Comparison of ENCODE assay signal across 9 cellular contexts in the genomic region with DNA sequence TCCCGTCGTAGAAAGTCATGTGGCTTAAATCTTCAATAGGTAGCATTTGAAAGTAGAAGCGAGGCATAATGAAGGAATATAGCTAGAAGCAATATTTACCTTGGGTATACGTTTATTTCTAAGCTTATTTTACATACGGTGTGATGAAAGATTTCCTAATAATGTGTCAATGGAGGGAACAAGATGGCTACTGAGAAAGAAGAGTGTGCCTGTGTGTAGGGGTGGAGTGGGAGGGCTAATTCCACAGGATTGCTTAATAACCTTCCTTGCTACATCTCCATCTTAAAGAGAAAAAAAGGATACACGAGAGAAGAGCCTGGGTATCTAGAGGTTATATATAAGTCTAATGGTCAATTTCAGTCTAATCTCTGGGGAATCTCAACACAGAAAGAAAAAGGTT. TPM values are rescaled to one million over a fixed set of nuclear protein-coding genes. Genes with fewer than 3 reads are reported as not detected.
DNase-seq lines count a peak whose midpoint lies in the region; ATAC-seq and TF ChIP-seq lines count a peak whose summit lies in the region.
"Had no signal": no experiment of that assay in that cellular context is flagged by ENCODE, and none has a peak within 500 bp of the region (broad histone marks: within the 10 kb centered on the region; RNA-seq: fewer than 3 reads in every experiment).

No MANE protein-coding gene starts in this region.

- no peak for TF ChIP-seq POLR2A in stomach (IDR thresholded peaks at IDR 0.05)

- no peaks in the 10 kb centered on the region for H3K36me3 ChIP-seq in stomach

- DNase-seq in T-helper 1 cell (no peak), SKM-1 treated with dmso at 0.1 percent for 144 hours (lab: John Stamatoyannopoulos, UW; ENCODE audit: unreplicated experiment) (peak; percentile 56), fibroblast of villous mesenchyme (ENCODE audit: low read depth) (peak; percentile 88), stomach (no peak)
- DNase-seq in activated CD8-positive, alpha-beta memory T cell treated with anti-CD3 and anti-CD28 coated beads, Interleukin-2, amount 50 U/mL, for 4 hours = no peak

- peaks cover 31% of the 10 kb centered on the region for H3K4me1 Mint-ChIP-seq in T-helper 1 cell treated with Interleukin-12 subunit alpha and Interleukin-12 subunit beta and Interleukin-4 antibody, amounts not matched to agents 30 μg/mL and 1 μg/mL, for 36 hours (ENCODE audit: low read depth)

- TF ChIP-seq CTCF in fibroblast of villous mesenchyme (IDR thresholded peaks at IDR 0.05; ENCODE audit: insufficient read depth, low read depth, low read length) (no peak), stomach (IDR thresholded peaks at IDR 0.05) (no peak)

- H3K4me3 Mint-ChIP-seq in T-helper 1 cell treated with Interleukin-12 subunit alpha and Interleukin-12 subunit beta and Interleukin-4 antibody, amounts not matched to agents 30 μg/mL and 1 μg/mL, for 36 hours = peak overlapping the region; percentile 56

- H3K27me3 ChIP-seq in stomach = no peaks in the 10 kb centered on the region

- intact Hi-C loops in stomach (cut with DNase I; ENCODE audit: low total_unique reads) = no loop called here

- no peaks in the 10 kb centered on the region for H3K27me3 Mint-ChIP-seq in T-helper 1 cell treated with Interleukin-12 subunit alpha and Interleukin-12 subunit beta and Interleukin-4 antibody, amounts not matched to agents 30 μg/mL and 1 μg/mL, for 36 hours (ENCODE audit: low read depth)

- H3K27ac ChIP-seq in stomach = peak overlapping the region in 3 of 5 donors; percentile 91 to 99 (median 99)
- H3K27ac ChIP-seq: 22Rv1 had no signal

- H3K36me3 Mint-ChIP-seq in T-helper 1 cell treated with Interleukin-12 subunit alpha and Interleukin-12 subunit beta and Interleukin-4 antibody, amounts not matched to agents 30 μg/mL and 1 μg/mL, for 36 hours (ENCODE audit: low read depth) = peaks cover 1% of the 10 kb centered on the region

- ATAC-seq in HG03457 (IDR thresholded peaks at IDR 0.05; ENCODE audit: unreplicated experiment) = no peak
- ATAC-seq in GM21825 (IDR thresholded peaks at IDR 0.05; ENCODE audit: unreplicated experiment) = no peak

- peaks cover 6 to 52% (median 27%) of the 10 kb centered on the region in 4 donors for H3K4me1 ChIP-seq in stomach

- H3K27ac Mint-ChIP-seq in T-helper 1 cell treated with Interleukin-12 subunit alpha and Interleukin-12 subunit beta and Interleukin-4 antibody, amounts not matched to agents 30 μg/mL and 1 μg/mL, for 36 hours = no peak overlapping the region

- no peaks in the 10 kb centered on the region for H3K9me3 ChIP-seq in stomach

- 64 to 81% (median 74%) methylated on average over 6 of the region's 6 CpGs for WGBS in stomach, 5 donors

- TF ChIP-seq EP300 in stomach (IDR thresholded peaks at IDR 0.05) = no peak

- no peaks in the 10 kb centered on the region for H3K9me3 Mint-ChIP-seq in T-helper 1 cell treated with Interleukin-12 subunit alpha and Interleukin-12 subunit beta and Interleukin-4 antibody, amounts not matched to agents 30 μg/mL and 1 μg/mL, for 36 hours

- H3K4me3 ChIP-seq in fibroblast of villous mesenchyme (ENCODE audit: low read depth, low read length) = peak overlapping the region; percentile 84
- peak overlapping the region in 2 of 4 donors; percentile 73 to 78 for H3K4me3 ChIP-seq in stomach

RNA-seq across cellular contexts. Expression of a gene that starts 2.0 kb away (rescaled TPM):
- total RNA-seq in fibroblast of villous mesenchyme = 60.6 and 106 TPM in 2 replicates
- total RNA-seq in stomach = 100 to 1,000 TPM in 1 of 5 donors, 10 to 100 TPM in 3, 1 to 10 TPM in 1; 6.1 to 121 (median 24.1) TPM
- 10 to 100 TPM; 15.2 to 21.5 (median 19.7) TPM for polyA plus RNA-seq in stomach

RNA-seq across cellular contexts. Expression of a gene that starts 46.6 kb away (rescaled TPM):
- total RNA-seq in fibroblast of villous mesenchyme (0.97 and 4.3 TPM in 2 replicates), stomach (1 to 10 TPM in 3 of 5 donors, not detected in 2; 1.8 to 3.3 (median 2.0) TPM)
- polyA plus RNA-seq in stomach = under 1 TPM in 2 of 3 donors, not detected in 1; 0.43 to 0.44 TPM

Comparison
In these comparisons a context has a peak if more than half of its experiments do, and no peak if none do; other contexts are left out.
1. DNase-seq: peak in SKM-1 treated with dmso at 0.1 percent for 144 hours (single experiment) and fibroblast of villous mesenchyme (single experiment); none in T-helper 1 cell (0 of 5), stomach (single experiment) and activated CD8-positive, alpha-beta memory T cell treated with anti-CD3 and anti-CD28 coated beads, Interleukin-2, amount 50 U/mL, for 4 hours (single experiment).